In the genomic region with DNA sequence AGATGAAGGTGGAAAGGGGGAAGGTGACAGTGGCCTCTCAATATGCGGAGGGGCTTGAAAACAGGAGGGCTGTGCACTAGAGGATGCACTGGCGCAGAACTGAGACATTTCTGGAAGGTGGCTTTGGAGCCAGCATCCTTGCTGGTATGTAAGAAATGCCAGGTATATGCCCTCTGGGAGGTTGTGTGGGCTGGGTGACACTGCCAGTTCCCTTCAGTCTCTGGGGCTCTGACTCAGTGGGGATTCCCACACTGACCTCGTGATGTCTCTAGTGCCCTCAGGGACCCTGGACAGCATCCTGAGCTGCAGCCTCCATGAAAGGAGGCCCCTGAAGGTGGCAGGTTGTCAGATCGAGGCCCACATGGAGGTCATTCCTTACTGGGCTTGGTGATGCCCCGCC, we compare ENCODE assay signal across 17 cellular contexts.
"Had no signal": no experiment of that assay in that cellular context is flagged by ENCODE, and none has a peak within 500 bp of the region (broad histone marks: within the 10 kb centered on the region; RNA-seq: fewer than 3 reads in every experiment).

No MANE protein-coding gene starts in this region.

- H3K27me3 ChIP-seq: ascending aorta, gastroesophageal sphincter, suprapubic skin, upper lobe of left lung had no signal

- H3K9me3 ChIP-seq: neutrophil, suprapubic skin had no signal

- H3K4me3 ChIP-seq: ascending aorta, gastroesophageal sphincter, suprapubic skin, upper lobe of left lung had no signal

- DNase-seq: activated B cell treated with CpG ODN at 0.5 μM for 24 hours; activated CD4-positive, alpha-beta T cell treated with anti-CD3 and anti-CD28 coated beads for 48 hours; activated naive CD4-positive, alpha-beta T cell; effector memory CD8-positive, alpha-beta T cell; naive thymus-derived CD4-positive, alpha-beta T cell; stimulated activated CD4-positive, alpha-beta T cell treated with anti-CD3 and anti-CD28 coated beads, Interleukin-15, amount 100 ng/mL, for 24 hours; stimulated activated CD4-positive, alpha-beta T cell treated with anti-CD3 and anti-CD28 coated beads, Interleukin-4, amount 100 ng/mL, for 24 hours; T-helper 2 cell; upper lobe of left lung had no signal

- ATAC-seq: effector memory CD8-positive, alpha-beta T cell; gastroesophageal sphincter; left lobe of liver; naive thymus-derived CD4-positive, alpha-beta T cell had no signal

- H3K4me3 Mint-ChIP-seq: activated B cell treated with CpG ODN at 0.5 μM for 24 hours; activated T-helper 1 cell treated with anti-CD3 and anti-CD28 coated beads, Interleukin-12 subunit alpha, Interleukin-12 subunit beta, Interleukin-2, Interleukin-4 antibody, amounts not matched to agents 30 ng/mL and 10 ng/mL and 1 ng/mL, durations not matched to agents 14 hours and 24 hours and 36 hours; effector memory CD8-positive, alpha-beta T cell; naive thymus-derived CD4-positive, alpha-beta T cell; stimulated activated naive CD8-positive, alpha-beta T cell treated with anti-CD3 and anti-CD28 coated beads, Interleukin-15, Interleukin-2, amounts not matched to agents 100 ng/mL and 50 ng/mL, for 24 hours had no signal

- H3K9me3 Mint-ChIP-seq: activated B cell treated with CpG ODN at 0.5 μM for 24 hours; stimulated activated naive CD8-positive, alpha-beta T cell treated with anti-CD3 and anti-CD28 coated beads, Interleukin-15, Interleukin-2, amounts not matched to agents 100 ng/mL and 50 ng/mL, for 24 hours had no signal

- H3K27ac ChIP-seq: ascending aorta, epithelial cell of prostate, gastroesophageal sphincter, neutrophil, suprapubic skin, upper lobe of left lung had no signal

- H3K4me1 Mint-ChIP-seq: activated B cell treated with CpG ODN at 0.5 μM for 24 hours had no signal

- H3K27ac Mint-ChIP-seq: activated B cell treated with CpG ODN at 0.5 μM for 24 hours; activated T-helper 1 cell treated with anti-CD3 and anti-CD28 coated beads, Interleukin-12 subunit alpha, Interleukin-12 subunit beta, Interleukin-2, Interleukin-4 antibody, amounts not matched to agents 30 ng/mL and 10 ng/mL and 1 ng/mL, durations not matched to agents 14 hours and 24 hours and 36 hours; effector memory CD8-positive, alpha-beta T cell; naive thymus-derived CD4-positive, alpha-beta T cell; stimulated activated naive CD8-positive, alpha-beta T cell treated with anti-CD3 and anti-CD28 coated beads, Interleukin-15, Interleukin-2, amounts not matched to agents 100 ng/mL and 50 ng/mL, for 24 hours had no signal

- H3K36me3 Mint-ChIP-seq: naive thymus-derived CD4-positive, alpha-beta T cell had no signal

- H3K4me1 ChIP-seq: ascending aorta, suprapubic skin had no signal

- H3K36me3 ChIP-seq: ascending aorta, neutrophil, suprapubic skin, upper lobe of left lung had no signal
